Comparison of ENCODE assay signal across 31 cellular contexts in genomic region chr2:12305931-12306330, GRCh38.
"Had no signal": no experiment of that assay in that cellular context is flagged by ENCODE, and none has a peak within 500 bp of the region (broad histone marks: within the 10 kb centered on the region; RNA-seq: fewer than 3 reads in every experiment).

No MANE protein-coding gene starts in this region.

- H3K27ac ChIP-seq: adrenal gland, ascending aorta, cardiac muscle cell, VCaP had no signal

- H3K9me3 ChIP-seq: adrenal gland, ascending aorta had no signal

- H3K36me3 ChIP-seq: adrenal gland, ascending aorta, cardiac muscle cell had no signal

- H3K4me3 ChIP-seq: adrenal gland, ascending aorta, cardiac muscle cell had no signal

- ATAC-seq: activated CD8-positive, alpha-beta T cell treated with anti-CD3 and anti-CD28 coated beads for 36 hours; activated naive CD4-positive, alpha-beta T cell treated with anti-CD3 and anti-CD28 coated beads, Interleukin-2, amount 50 U/mL, for 72 hours; activated T-cell treated with anti-CD3 and anti-CD28 coated beads, Interleukin-2, amount 50 U/mL, for 4 hours; activated T-cell treated with anti-CD3 and anti-CD28 coated beads, Interleukin-2, amount 50 U/mL, for 72 hours; activated T-helper 17 cell treated with anti-CD3 and anti-CD28 coated beads, Interleukin-2, amount 50 U/mL, for 72 hours had no signal

- H3K4me1 ChIP-seq: ascending aorta had no signal

- H3K27me3 ChIP-seq: adrenal gland, ascending aorta, cardiac muscle cell had no signal

- DNase-seq: activated B cell treated with CpG ODN at 0.5 μM for 24 hours; activated CD4-positive, alpha-beta memory T cell treated with anti-CD3 and anti-CD28 coated beads for 36 hours; activated CD4-positive, alpha-beta T cell treated with anti-CD3 and anti-CD28 coated beads for 4 hours; activated CD4-positive, alpha-beta T cell treated with anti-CD3 and anti-CD28 coated beads, Interleukin-2, amount 10 ng/mL, durations not matched to agents 24 days and 14 days; activated CD4-positive, alpha-beta T cell treated with anti-CD3 and anti-CD28 coated beads, Interleukin-2, amount 50 U/mL, for 1 hour; activated CD4-positive, alpha-beta T cell treated with anti-CD3 and anti-CD28 coated beads, Interleukin-2, amount 50 U/mL, for 4 hours; activated CD4-positive, CD25-positive, alpha-beta regulatory T cell treated with anti-CD3 and anti-CD28 coated beads, Interleukin-2, amount 50 U/mL, for 72 hours; activated CD8-positive, alpha-beta memory T cell treated with anti-CD3 and anti-CD28 coated beads, Interleukin-2, amount 50 U/mL, for 4 hours; activated CD8-positive, alpha-beta T cell treated with anti-CD3 and anti-CD28 coated beads for 36 hours; activated effector memory CD4-positive, alpha-beta T cell treated with anti-CD3 and anti-CD28 coated beads, Interleukin-2, amount 50 U/mL, for 16 hours; activated gamma-delta T cell treated with Interleukin-2 at 50 U/mL for 16 hours; activated naive CD4-positive, alpha-beta T cell; activated naive CD4-positive, alpha-beta T cell treated with anti-CD3 and anti-CD28 coated beads for 36 hours; activated naive CD4-positive, alpha-beta T cell treated with anti-CD3 and anti-CD28 coated beads, Interleukin-2, amount 50 U/mL, for 16 hours; activated naive CD8-positive, alpha-beta T cell treated with anti-CD3 and anti-CD28 coated beads for 36 hours; activated T-cell treated with anti-CD3 and anti-CD28 coated beads for 4 hours; activated T-cell treated with anti-CD3 and anti-CD28 coated beads, Interleukin-2, amount 50 U/mL, for 1 hour; activated T-cell treated with anti-CD3 and anti-CD28 coated beads, Interleukin-2, amount 50 U/mL, for 4 hours; activated T-cell treated with anti-CD3 and anti-CD28 coated beads, Interleukin-2, amount 50 U/mL, for 72 hours; adrenal gland; amygdala; anterior cingulate cortex; caudate nucleus; cerebellar nuclear complex; T-helper 1 cell; T-helper 9 cell had no signal
